33 cellular contexts compared by ENCODE assay signal in genomic region chr1:36626435-36626834, GRCh38.
"Had no signal": no experiment of that assay in that cellular context is flagged by ENCODE, and none has a peak within 500 bp of the region (broad histone marks: within the 10 kb centered on the region; RNA-seq: fewer than 3 reads in every experiment).

No MANE protein-coding gene starts in this region.

- H3K36me3 ChIP-seq: adrenal gland, brain microvascular endothelial cell, heart left ventricle had no signal

- H3K27ac ChIP-seq: adrenal gland, brain microvascular endothelial cell, heart left ventricle had no signal

- H3K9me3 ChIP-seq: adrenal gland had no signal

- H3K27me3 Mint-ChIP-seq: activated naive CD8-positive, alpha-beta T cell treated with anti-CD3 and anti-CD28 coated beads, Interleukin-2, amount 50 U/mL, for 24 hours had no signal

- H3K4me1 ChIP-seq: adrenal gland, heart left ventricle had no signal

- H3K4me1 Mint-ChIP-seq: activated CD8-positive, alpha-beta memory T cell treated with anti-CD3 and anti-CD28 coated beads, Interleukin-2, amount 10 ng/mL, durations not matched to agents 7 days and 5 days had no signal

- DNase-seq: activated CD4-positive, alpha-beta memory T cell treated with anti-CD3 and anti-CD28 coated beads for 36 hours; activated CD4-positive, alpha-beta T cell treated with anti-CD3 and anti-CD28 coated beads for 36 hours; activated CD4-positive, alpha-beta T cell treated with anti-CD3 and anti-CD28 coated beads, Interleukin-2, amount 10 ng/mL, durations not matched to agents 24 days and 14 days; activated CD4-positive, CD25-positive, alpha-beta regulatory T cell; activated CD4-positive, CD25-positive, alpha-beta regulatory T cell treated with anti-CD3 and anti-CD28 coated beads, Interleukin-2, amount 50 U/mL, for 72 hours; activated CD8-positive, alpha-beta memory T cell treated with anti-CD3 and anti-CD28 coated beads, Interleukin-2, amount 10 ng/mL, durations not matched to agents 7 days and 5 days; activated CD8-positive, alpha-beta memory T cell treated with anti-CD3 and anti-CD28 coated beads, Interleukin-2, amount 50 U/mL, for 4 hours; activated CD8-positive, alpha-beta T cell treated with anti-CD3 and anti-CD28 coated beads, Interleukin-2, amount 10 ng/mL, durations not matched to agents 7 days and 5 days; activated effector memory CD4-positive, alpha-beta T cell treated with anti-CD3 and anti-CD28 coated beads, Interleukin-2, amount 50 U/mL, for 16 hours; activated naive CD4-positive, alpha-beta T cell treated with anti-CD3 and anti-CD28 coated beads for 36 hours; activated naive CD8-positive, alpha-beta T cell treated with anti-CD3 and anti-CD28 coated beads for 36 hours; activated naive CD8-positive, alpha-beta T cell treated with anti-CD3 and anti-CD28 coated beads, Interleukin-2, amount 50 U/mL, for 24 hours; activated T-cell treated with anti-CD3 and anti-CD28 coated beads, Interleukin-2, amount 50 U/mL, for 1 hour; activated T-cell treated with anti-CD3 and anti-CD28 coated beads, Interleukin-2, amount 50 U/mL, for 48 hours; adrenal gland; brain microvascular endothelial cell; cortex of kidney; dermis blood vessel endothelial cell; effector CD8-positive, alpha-beta T cell; foreskin fibroblast; heart left ventricle; T-helper 2 cell had no signal

- H3K27ac Mint-ChIP-seq: activated CD4-positive, alpha-beta memory T cell treated with anti-CD3 and anti-CD28 coated beads for 36 hours; activated CD4-positive, alpha-beta T cell treated with anti-CD3 and anti-CD28 coated beads for 36 hours; activated CD4-positive, alpha-beta T cell treated with anti-CD3 and anti-CD28 coated beads, Interleukin-2, amount 10 ng/mL, durations not matched to agents 24 days and 14 days; activated CD8-positive, alpha-beta memory T cell treated with anti-CD3 and anti-CD28 coated beads, Interleukin-2, amount 10 ng/mL, durations not matched to agents 7 days and 5 days; activated CD8-positive, alpha-beta T cell treated with anti-CD3 and anti-CD28 coated beads, Interleukin-2, amount 10 ng/mL, durations not matched to agents 7 days and 5 days; activated naive CD4-positive, alpha-beta T cell treated with anti-CD3 and anti-CD28 coated beads for 36 hours; activated naive CD4-positive, alpha-beta T cell treated with anti-CD3 and anti-CD28 coated beads, Interleukin-2, amount 50 U/mL, for 24 hours; activated naive CD8-positive, alpha-beta T cell treated with anti-CD3 and anti-CD28 coated beads for 36 hours; activated naive CD8-positive, alpha-beta T cell treated with anti-CD3 and anti-CD28 coated beads, Interleukin-2, amount 50 U/mL, for 24 hours; activated T-helper 1 cell treated with anti-CD3 and anti-CD28 coated beads, Interleukin-12 subunit alpha, Interleukin-12 subunit beta, Interleukin-2, Interleukin-4 antibody, amounts not matched to agents 30 ng/mL and 10 ng/mL and 1 ng/mL, durations not matched to agents 14 hours and 24 hours and 36 hours; activated T-helper 2 cell treated with anti-CD3 and anti-CD28 coated beads, Interferon-gamma antibody, Interleukin-2, Interleukin-4, amounts not matched to agents 10 μg/mL and 5 μg/mL and 100 μg/mL, durations not matched to agents 14 hours and 24 hours and 36 hours had no signal

- H3K36me3 Mint-ChIP-seq: activated CD4-positive, alpha-beta memory T cell treated with anti-CD3 and anti-CD28 coated beads for 36 hours; activated CD8-positive, alpha-beta memory T cell treated with anti-CD3 and anti-CD28 coated beads, Interleukin-2, amount 10 ng/mL, durations not matched to agents 7 days and 5 days; activated naive CD4-positive, alpha-beta T cell treated with anti-CD3 and anti-CD28 coated beads, Interleukin-2, amount 50 U/mL, for 24 hours; activated naive CD8-positive, alpha-beta T cell treated with anti-CD3 and anti-CD28 coated beads for 36 hours had no signal

- ATAC-seq: activated CD4-positive, alpha-beta T cell treated with anti-CD3 and anti-CD28 coated beads for 36 hours; activated CD8-positive, alpha-beta memory T cell treated with anti-CD3 and anti-CD28 coated beads, Interleukin-2, amount 10 ng/mL, durations not matched to agents 7 days and 5 days; activated CD8-positive, alpha-beta T cell treated with anti-CD3 and anti-CD28 coated beads, Interleukin-2, amount 10 ng/mL, durations not matched to agents 7 days and 5 days; activated naive CD8-positive, alpha-beta T cell treated with anti-CD3 and anti-CD28 coated beads, Interleukin-2, amount 50 U/mL, for 24 hours; esophagus mucosa; heart left ventricle had no signal

- H3K4me3 ChIP-seq: adrenal gland, heart left ventricle had no signal

- FAIRE-seq: astrocyte, bronchial epithelial cell, colon, endometrium, endothelial cell of umbilical vein, frontal cortex had no signal

- H3K27me3 ChIP-seq: brain microvascular endothelial cell had no signal

- H3K9me3 Mint-ChIP-seq: activated CD4-positive, alpha-beta memory T cell treated with anti-CD3 and anti-CD28 coated beads for 36 hours; activated CD4-positive, alpha-beta T cell treated with anti-CD3 and anti-CD28 coated beads, Interleukin-2, amount 10 ng/mL, durations not matched to agents 24 days and 14 days; activated naive CD4-positive, alpha-beta T cell treated with anti-CD3 and anti-CD28 coated beads for 36 hours; activated naive CD4-positive, alpha-beta T cell treated with anti-CD3 and anti-CD28 coated beads, Interleukin-2, amount 50 U/mL, for 24 hours; activated naive CD8-positive, alpha-beta T cell treated with anti-CD3 and anti-CD28 coated beads for 36 hours; activated naive CD8-positive, alpha-beta T cell treated with anti-CD3 and anti-CD28 coated beads, Interleukin-2, amount 50 U/mL, for 24 hours; activated T-helper 1 cell treated with anti-CD3 and anti-CD28 coated beads, Interleukin-12 subunit alpha, Interleukin-12 subunit beta, Interleukin-2, Interleukin-4 antibody, amounts not matched to agents 30 ng/mL and 10 ng/mL and 1 ng/mL, durations not matched to agents 14 hours and 24 hours and 36 hours; activated T-helper 2 cell treated with anti-CD3 and anti-CD28 coated beads, Interferon-gamma antibody, Interleukin-2, Interleukin-4, amounts not matched to agents 10 μg/mL and 5 μg/mL and 100 μg/mL, durations not matched to agents 14 hours and 24 hours and 36 hours; central memory CD8-positive, alpha-beta T cell had no signal

- H3K4me3 Mint-ChIP-seq: activated CD4-positive, alpha-beta memory T cell treated with anti-CD3 and anti-CD28 coated beads for 36 hours; activated CD4-positive, alpha-beta T cell treated with anti-CD3 and anti-CD28 coated beads for 36 hours; activated CD4-positive, alpha-beta T cell treated with anti-CD3 and anti-CD28 coated beads, Interleukin-2, amount 10 ng/mL, durations not matched to agents 24 days and 14 days; activated CD8-positive, alpha-beta memory T cell treated with anti-CD3 and anti-CD28 coated beads, Interleukin-2, amount 10 ng/mL, durations not matched to agents 7 days and 5 days; activated CD8-positive, alpha-beta T cell treated with anti-CD3 and anti-CD28 coated beads, Interleukin-2, amount 10 ng/mL, durations not matched to agents 7 days and 5 days; activated naive CD4-positive, alpha-beta T cell treated with anti-CD3 and anti-CD28 coated beads for 36 hours; activated naive CD4-positive, alpha-beta T cell treated with anti-CD3 and anti-CD28 coated beads, Interleukin-2, amount 50 U/mL, for 24 hours; activated naive CD8-positive, alpha-beta T cell treated with anti-CD3 and anti-CD28 coated beads for 36 hours; activated naive CD8-positive, alpha-beta T cell treated with anti-CD3 and anti-CD28 coated beads, Interleukin-2, amount 50 U/mL, for 24 hours; activated T-helper 1 cell treated with anti-CD3 and anti-CD28 coated beads, Interleukin-12 subunit alpha, Interleukin-12 subunit beta, Interleukin-2, Interleukin-4 antibody, amounts not matched to agents 30 ng/mL and 10 ng/mL and 1 ng/mL, durations not matched to agents 14 hours and 24 hours and 36 hours; central memory CD8-positive, alpha-beta T cell had no signal
